Comparison of ENCODE assay signal across 25 cellular contexts in the genomic region with DNA sequence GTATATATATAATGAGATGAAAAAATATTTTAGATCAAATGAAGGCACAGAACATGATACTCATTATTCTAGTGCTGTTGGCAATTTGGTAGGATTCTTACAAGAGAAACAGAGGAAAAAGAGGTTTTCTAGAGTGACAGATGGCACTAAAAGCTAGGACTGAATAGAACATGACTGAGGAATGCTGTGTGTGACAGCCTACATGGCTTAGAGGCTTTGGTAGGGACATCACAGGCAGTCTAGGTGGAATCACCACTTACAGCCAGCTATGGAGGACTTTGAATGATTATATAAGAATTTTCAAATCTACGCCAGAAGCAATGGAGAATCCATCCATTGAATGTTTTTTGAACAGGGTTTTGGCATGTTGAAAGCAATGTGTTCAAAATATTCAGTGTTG. TPM values are rescaled to one million over a fixed set of nuclear protein-coding genes. Genes with fewer than 3 reads are reported as not detected.
"Had no signal": no experiment of that assay in that cellular context is flagged by ENCODE, and none has a peak within 500 bp of the region (broad histone marks: within the 10 kb centered on the region; RNA-seq: fewer than 3 reads in every experiment).

No MANE protein-coding gene starts in this region.

- H3K9me3 ChIP-seq: esophagus muscularis mucosa, mucosa of descending colon, ovary, spleen, testis, tibial artery had no signal

- DNase-seq: dermis blood vessel endothelial cell; effector memory CD4-positive, alpha-beta T cell; foreskin keratinocyte; glutamatergic neuron; kidney; left colon; mesenchymal stem cell; mucosa of descending colon; naive thymus-derived CD8-positive, alpha-beta T cell; nephron progenitor cell; occipital lobe; ovary; posterior cingulate gyrus; retina; spleen; stimulated activated CD4-positive, alpha-beta T cell treated with anti-CD3 and anti-CD28 coated beads, Interleukin-4, amount 100 ng/mL, for 4 hours; stimulated activated naive CD8-positive, alpha-beta T cell treated with anti-CD3 and anti-CD28 coated beads, Interleukin-15, Interleukin-2, amounts not matched to agents 100 U/mL and 50 U/mL, for 24 hours; substantia nigra; testis; tibial artery had no signal

- ATAC-seq: foreskin keratinocyte; left colon; mucosa of descending colon; naive thymus-derived CD8-positive, alpha-beta T cell; sciatic nerve; stimulated activated memory B cell treated with anti-CD40 and anti-IgM and Interleukin-4, amounts not matched to agents 10 μg/mL and 1 μg/mL and 100 μg/mL, for 72 hours; stimulated activated naive CD8-positive, alpha-beta T cell treated with anti-CD3 and anti-CD28 coated beads, Interleukin-15, Interleukin-2, amounts not matched to agents 100 U/mL and 50 U/mL, for 24 hours had no signal

- H3K36me3 ChIP-seq: esophagus muscularis mucosa, ovary, spleen, tibial artery had no signal

- H3K27me3 ChIP-seq: esophagus muscularis mucosa, foreskin keratinocyte, ovary, spleen, testis, tibial artery had no signal

- H3K4me3 ChIP-seq: coronary artery, esophagus muscularis mucosa, mucosa of descending colon, ovary, skin epidermis, spleen, testis, tibial artery had no signal

- H3K27ac ChIP-seq: coronary artery, esophagus muscularis mucosa, foreskin keratinocyte, ovary, skin epidermis, spleen, testis had no signal

RNA-seq across cellular contexts. Expression of a gene that starts 52.8 kb away (rescaled TPM):
- total RNA-seq: naive thymus-derived CD8-positive, alpha-beta T cell had no signal
- polyA plus RNA-seq: naive thymus-derived CD8-positive, alpha-beta T cell had no signal
